11 cellular contexts compared by ENCODE assay signal in genomic region chr17:66547170-66547865, GRCh38.
DNase-seq lines count a peak whose midpoint lies in the region; ATAC-seq and TF ChIP-seq lines count a peak whose summit lies in the region.
"Had no signal": no experiment of that assay in that cellular context is flagged by ENCODE, and none has a peak within 500 bp of the region (broad histone marks: within the 10 kb centered on the region; RNA-seq: fewer than 3 reads in every experiment).

No MANE protein-coding gene starts in this region.

- H2BK120ac ChIP-seq in trophoblast cell (ENCODE audit: insufficient read depth, low read length, poor library complexity): no peak overlapping the region

- no peak overlapping the region for H3K18ac ChIP-seq in trophoblast cell (ENCODE audit: low read length)

- CTCF ChIA-PET in Caco-2 (lab: Charles Lee): interaction anchor here (0.6 to 0.7 kb wide), 2 partner anchors 127 to 241 kb away, joined by 4 read pairs; no protein-coding TSS in a partner anchor

- H3K4me3 ChIP-seq in Caco-2 (ENCODE audit: low read depth, low read length) (no peak overlapping the region), mucosa of descending colon (no peak overlapping the region), trophoblast cell (ENCODE audit: low read depth, low read length) (no peak overlapping the region)
- H3K4me3 ChIP-seq: skin epidermis had no signal

- no peak overlapping the region for H3K4ac ChIP-seq in trophoblast cell (ENCODE audit: low read depth, low read length)

- WGBS in trophoblast cell (ENCODE audit: extremely low coverage, insufficient coverage, insufficient read length): no CpG with 5 or more reads among the region's 3 CpGs

- H3K79me1 ChIP-seq in trophoblast cell (ENCODE audit: low read length): peaks cover 7% of the 10 kb centered on the region

- H4K8ac ChIP-seq in trophoblast cell (ENCODE audit: low read depth, low read length): no peak overlapping the region

- no peak overlapping the region for H4K12ac ChIP-seq in trophoblast cell (ENCODE audit: low read depth, low read length)

- H3K27me3 Mint-ChIP-seq in Caco-2 (ENCODE audit: insufficient read depth, unreplicated experiment): no peaks in the 10 kb centered on the region
- H3K27me3 Mint-ChIP-seq: brain had no signal

- intact Hi-C loops in Caco-2 (cut with micrococcal nuclease; ENCODE audit: unreplicated experiment) (no loop called here), mucosa of descending colon (cut with DNase I, micrococcal nuclease) (no loop called here)

- TF ChIP-seq CTCF in Caco-2 (IDR thresholded peaks at IDR 0.05; ENCODE audit: insufficient read depth in 1 of 2, low read depth in 1 of 2, low read length in 1 of 2, severe bottlenecking in 1 of 2, unreplicated experiment in 1 of 2) (no peak), mucosa of descending colon (IDR thresholded peaks at IDR 0.05) (no peak)

- H4K91ac ChIP-seq in trophoblast cell (ENCODE audit: low read depth, low read length): no peak overlapping the region

- H3K23ac ChIP-seq in trophoblast cell (ENCODE audit: low read length): no peak overlapping the region

- no peak overlapping the region for H3K27ac ChIP-seq in trophoblast cell (ENCODE audit: low read depth, low read length)

- peaks cover 4% of the 10 kb centered on the region for H3K36me3 Mint-ChIP-seq in Caco-2 (ENCODE audit: insufficient read depth, unreplicated experiment)
- peaks cover 0 to 50% of the 10 kb centered on the region in 2 donors for H3K36me3 Mint-ChIP-seq in activated naive CD4-positive, alpha-beta T cell treated with anti-CD3 and anti-CD28 coated beads, Interleukin-2, amount 50 U/mL, for 72 hours

- H3K9me3 ChIP-seq in Caco-2 (peaks cover 7% of the 10 kb centered on the region; the same call in 1 of the 2 replicates), mucosa of descending colon (no peaks in the 10 kb centered on the region), trophoblast cell (ENCODE audit: insufficient read depth, low read depth, low read length) (no peaks in the 10 kb centered on the region)

- no peaks in the 10 kb centered on the region for H3K27me3 ChIP-seq in Caco-2 (replicated peaks; ENCODE audit: control insufficient read depth, insufficient read depth, low read length)
- no peaks in the 10 kb centered on the region for H3K27me3 ChIP-seq in trophoblast cell (ENCODE audit: insufficient read depth, low read length)

- no peak overlapping the region for H3K4me3 Mint-ChIP-seq in Caco-2 (ENCODE audit: unreplicated experiment)
- H3K4me3 Mint-ChIP-seq: brain had no signal

- H3K9me3 Mint-ChIP-seq in Caco-2 (ENCODE audit: unreplicated experiment): peaks cover 9% of the 10 kb centered on the region
- peaks cover 0 to 17% of the 10 kb centered on the region in 2 donors for H3K9me3 Mint-ChIP-seq in activated naive CD4-positive, alpha-beta T cell treated with anti-CD3 and anti-CD28 coated beads, Interleukin-2, amount 50 U/mL, for 72 hours

- DNase-seq in Caco-2 (no peak), M059J (ENCODE audit: low read depth) (peak; percentile 47), mucosa of descending colon (no peak), cerebellar cortex (ENCODE audit: low spot score) (no peak), pons (ENCODE audit: low spot score) (no peak), trophoblast cell (no peak)
- no peak for DNase-seq in activated naive CD4-positive, alpha-beta T cell treated with anti-CD3 and anti-CD28 coated beads, Interleukin-2, amount 50 U/mL, for 72 hours (ENCODE audit: low spot score in 2 of 2)
- DNase-seq: activated CD8-positive, alpha-beta memory T cell treated with anti-CD3 and anti-CD28 coated beads for 24 hours had no signal

- BruUV-seq in Caco-2 (replicated peaks; lab: Mats Ljungman, UMichigan): no TSS peak

- H3K79me2 ChIP-seq in trophoblast cell (ENCODE audit: control insufficient read depth, insufficient read depth, low read length, poor library complexity): no peaks in the 10 kb centered on the region

- H3K4me1 ChIP-seq in Caco-2 (peaks cover 60% of the 10 kb centered on the region), mucosa of descending colon (ENCODE audit: low read depth) (peaks cover 24% of the 10 kb centered on the region), trophoblast cell (ENCODE audit: control insufficient read depth in 1 of 2, insufficient read depth in 2 of 2, low read length in 2 of 2) (peaks cover 6 to 16% of the 10 kb centered on the region in 2 experiments)

- no peak overlapping the region for H3K14ac ChIP-seq in trophoblast cell (ENCODE audit: low read length)

- H2AK5ac ChIP-seq in trophoblast cell (ENCODE audit: low read length): no peak overlapping the region

- H3K4me2 ChIP-seq in trophoblast cell (ENCODE audit: low read length): no peak overlapping the region

- POLR2A ChIA-PET in Caco-2 (lab: Charles Lee): no interaction called here

- H3K4me1 Mint-ChIP-seq in Caco-2 (ENCODE audit: low read depth, unreplicated experiment): peaks cover 44% of the 10 kb centered on the region

- H2BK12ac ChIP-seq in trophoblast cell (ENCODE audit: low read length): no peak overlapping the region

- no peak overlapping the region for H2BK5ac ChIP-seq in trophoblast cell (ENCODE audit: low read depth, low read length, poor library complexity)

- no peak overlapping the region for H2AFZ ChIP-seq in trophoblast cell (ENCODE audit: insufficient read depth, low read length, poor library complexity)

- H3K9ac ChIP-seq in trophoblast cell (ENCODE audit: low read length): no peak overlapping the region

- peak overlapping the region; percentile 82 for H3K27ac Mint-ChIP-seq in Caco-2 (ENCODE audit: unreplicated experiment)
- H3K27ac Mint-ChIP-seq in activated naive CD4-positive, alpha-beta T cell treated with anti-CD3 and anti-CD28 coated beads, Interleukin-2, amount 50 U/mL, for 72 hours: peak overlapping the region; percentile 38 to 94

- H3K36me3 ChIP-seq in Caco-2 (ENCODE audit: control insufficient read depth, insufficient read depth, low read length) (no peaks in the 10 kb centered on the region), mucosa of descending colon (ENCODE audit: low read depth) (no peaks in the 10 kb centered on the region), trophoblast cell (ENCODE audit: control insufficient read depth in 1 of 2, insufficient read depth in 2 of 2, low read length in 2 of 2) (no peaks in the 10 kb centered on the region)

- ATAC-seq in activated naive CD4-positive, alpha-beta T cell treated with anti-CD3 and anti-CD28 coated beads, Interleukin-2, amount 50 U/mL, for 72 hours: peak; percentile 72 to 88
- ATAC-seq in mucosa of descending colon (peak; percentile 65), HG03097 (IDR thresholded peaks at IDR 0.05; ENCODE audit: low FRiP score, unreplicated experiment) (no peak)
